16 cellular contexts compared by ENCODE assay signal in genomic region chr11:70577258-70577603, GRCh38.
DNase-seq lines count a peak whose midpoint lies in the region; ATAC-seq, FAIRE-seq and TF ChIP-seq lines count a peak whose summit lies in the region.
"Had no signal": no experiment of that assay in that cellular context is flagged by ENCODE, and none has a peak within 500 bp of the region (broad histone marks: within the 10 kb centered on the region; RNA-seq: fewer than 3 reads in every experiment).

No MANE protein-coding gene starts in this region.

- no peak overlapping the region for H3K4me2 ChIP-seq in SK-N-SH

- no peak overlapping the region for H3K27ac ChIP-seq in SK-N-SH (ENCODE audit: low read depth in 2 of 2, low read length in 1 of 2)
- no peak overlapping the region for H3K27ac ChIP-seq in RWPE2 (ENCODE audit: poor library complexity, severe bottlenecking)
- H3K27ac ChIP-seq in spleen: no peak overlapping the region
- H3K27ac ChIP-seq: 22Rv1 had no signal

- no peaks in the 10 kb centered on the region for H4K20me1 ChIP-seq in SK-N-SH (ENCODE audit: insufficient read depth)

- CTCF ChIA-PET in SK-N-SH (lab: Yijun Ruan, JAX): no interaction called here

- no peaks in the 10 kb centered on the region for H3K9me3 ChIP-seq in SK-N-SH
- H3K9me3 ChIP-seq in RWPE2 (ENCODE audit: severe bottlenecking): no peaks in the 10 kb centered on the region
- no peaks in the 10 kb centered on the region for H3K9me3 ChIP-seq in spleen
- H3K9me3 ChIP-seq: Caco-2, HAP-1 had no signal

- TF ChIP-seq EP300 in SK-N-SH (IDR thresholded peaks at IDR 0.05; ENCODE audit: borderline replicate concordance in 1 of 2, low read depth in 1 of 2, low read length in 1 of 2): no peak

- FAIRE-seq in frontal cortex (lab: Jason Lieb, UNC): no peak
- FAIRE-seq: GM12892, GM19239 had no signal

- H3K36me3 ChIP-seq in SK-N-SH (replicated peaks in 1 of 2; ENCODE audit: control insufficient read depth in 1 of 2, insufficient read depth in 2 of 2, low read length in 1 of 2): no peaks in the 10 kb centered on the region
- H3K36me3 ChIP-seq in RWPE2 (ENCODE audit: low read depth): no peaks in the 10 kb centered on the region
- H3K36me3 ChIP-seq in spleen: no peaks in the 10 kb centered on the region
- H3K36me3 ChIP-seq: HAP-1 had no signal

- H3K4me3 ChIP-seq in SK-N-SH (ENCODE audit: low read depth in 2 of 2, low read length in 1 of 2) (no peak overlapping the region), RWPE2 (ENCODE audit: severe bottlenecking) (no peak overlapping the region), spleen (no peak overlapping the region)
- H3K4me3 ChIP-seq: HAP-1 had no signal

- H2AFZ ChIP-seq in SK-N-SH (ENCODE audit: low read depth): no peak overlapping the region

- DNase-seq in SK-N-SH (peak; percentile 23), RWPE2 (ENCODE audit: low spot score) (peak; percentile 19), mesenteric fat pad (ENCODE audit: low spot score) (peak; percentile 78), spleen (peak; percentile 41), NCI-H2227 (lab: John Stamatoyannopoulos, UW; ENCODE audit: unreplicated experiment) (no peak), frontal cortex (ENCODE audit: low spot score in 2 of 2) (no peak)
- DNase-seq: DND-41, GDM1, GOT3 had no signal

- H3K79me2 ChIP-seq in SK-N-SH (ENCODE audit: insufficient read depth): no peaks in the 10 kb centered on the region

- POLR2A ChIA-PET in SK-N-SH (lab: Yijun Ruan, JAX): no interaction called here

- H3K9ac ChIP-seq in SK-N-SH: no peak overlapping the region

- H3K27me3 ChIP-seq in SK-N-SH (ENCODE audit: insufficient read depth) (no peaks in the 10 kb centered on the region), RWPE2 (ENCODE audit: insufficient read depth, poor library complexity, severe bottlenecking) (no peaks in the 10 kb centered on the region), spleen (replicated peaks in 1 of 7) (peaks cover 0 to 7% (median 0%) of the 10 kb centered on the region in 7 donors)

- intact Hi-C loops in spleen (cut with DNase I; ENCODE audit: low total_unique reads): no loop called here

- no peaks in the 10 kb centered on the region for H3F3A ChIP-seq in SK-N-SH (replicated peaks; ENCODE audit: insufficient read depth)

- no peak for ATAC-seq in SK-N-SH treated with all-trans-retinoic acid at 6 μM for 48 hours
- no peak for ATAC-seq in RWPE2 (ENCODE audit: low read depth)
- ATAC-seq in HG03342 (IDR thresholded peaks at IDR 0.05; ENCODE audit: unreplicated experiment): no peak

- TF ChIP-seq CTCF in SK-N-SH (IDR thresholded peaks at IDR 0.05) (no peak), RWPE2 (IDR thresholded peaks at IDR 0.05; ENCODE audit: poor library complexity, severe bottlenecking) (no peak), spleen (IDR thresholded peaks at IDR 0.05 in 8 of 11, conservative IDR thresholded peaks at IDR 0.05 in 3 of 11) (no peak)

- TF ChIP-seq RAD21 in SK-N-SH (IDR thresholded peaks at IDR 0.05; ENCODE audit: low read length): no peak

- TF ChIP-seq POLR2A in spleen (IDR thresholded peaks at IDR 0.05): no peak

- WGBS in SK-N-SH (ENCODE audit: low lambda C conversion rate): 22% methylated on average over 3 of the region's 7 CpGs
- WGBS in spleen, 5 donors: 57 to 71% (median 70%) methylated on average over 4 to 7 of the region's 7 CpGs

- no peaks in the 10 kb centered on the region for H3K9me2 ChIP-seq in SK-N-SH

- H3K4me1 ChIP-seq in SK-N-SH (ENCODE audit: control insufficient read depth in 1 of 2, insufficient read depth in 2 of 2, low read depth in 1 of 2, low read length in 1 of 2) (peaks cover 0 to 6% of the 10 kb centered on the region in 2 experiments; a peak in 1 of 4 replicates), RWPE2 (ENCODE audit: insufficient read depth, poor library complexity, severe bottlenecking) (no peaks in the 10 kb centered on the region), spleen (no peaks in the 10 kb centered on the region)
- H3K4me1 ChIP-seq: Caco-2, HAP-1 had no signal

TF ChIP-seq in SK-N-SH, 30 proteins besides CTCF, POLR2A, EP300 and RAD21 (continues in another document):
- TF ChIP-seq EZH2phosphoT487 (IDR thresholded peaks at IDR 0.05; ENCODE audit: borderline replicate concordance, low read depth) (no peak), ZBTB33 (IDR thresholded peaks at IDR 0.05; ENCODE audit: borderline replicate concordance, low read depth) (no peak), ELF1 (IDR thresholded peaks at IDR 0.05) (no peak), JUND (IDR thresholded peaks at IDR 0.05) (no peak), RXRA (IDR thresholded peaks at IDR 0.05; ENCODE audit: borderline replicate concordance, low read depth) (no peak), TEAD4 (IDR thresholded peaks at IDR 0.05; ENCODE audit: borderline replicate concordance, insufficient read depth) (no peak), GABPA (IDR thresholded peaks at IDR 0.05; ENCODE audit: low read depth) (no peak), MXI1 (IDR thresholded peaks at IDR 0.05; ENCODE audit: low read depth, low read length) (no peak), USF1 (IDR thresholded peaks at IDR 0.05; ENCODE audit: borderline replicate concordance, low read depth) (no peak), FOXJ3 (CRISPR knock-in tag; IDR thresholded peaks at IDR 0.05) (no peak)

TF ChIP-seq in SK-N-SH treated with all-trans-retinoic acid at 6 μM for 48 hours, 23 proteins besides CTCF, POLR2A, EP300 and RAD21:
- TF ChIP-seq ZNF8 (CRISPR knock-in tag; IDR thresholded peaks at IDR 0.05) (no peak), ZNF70 (CRISPR knock-in tag; IDR thresholded peaks at IDR 0.05) (no peak), PATZ1 (CRISPR knock-in tag; IDR thresholded peaks at IDR 0.05; ENCODE audit: borderline replicate concordance) (no peak)

Comparison
In these comparisons a context has a peak if more than half of its experiments do, and no peak if none do; other contexts are left out.
1. DNase-seq: peak in SK-N-SH (single experiment), RWPE2 (single experiment), mesenteric fat pad (single experiment) and spleen (single experiment); none in NCI-H2227 (single experiment) and frontal cortex (0 of 2).